1 cellular context compared by ENCODE assay signal in the genomic region with DNA sequence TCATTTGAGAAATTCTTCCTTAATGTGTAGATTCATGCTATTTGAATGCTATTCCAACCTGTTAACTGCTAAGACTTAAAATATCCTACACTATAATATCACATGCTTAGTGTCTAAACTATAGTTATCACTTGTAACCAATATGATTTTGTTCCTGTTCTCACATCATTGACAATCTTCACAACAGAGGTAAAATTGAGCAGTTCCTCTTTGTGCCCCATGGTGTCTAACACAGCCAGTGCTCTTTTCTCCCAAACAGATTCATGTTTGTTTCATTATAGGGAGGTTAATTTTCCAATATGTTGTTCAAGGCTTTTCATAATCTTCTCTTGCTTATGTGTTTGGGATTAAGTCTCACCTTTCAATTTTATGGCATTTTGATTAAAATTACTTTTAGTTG.
TF ChIP-seq lines count a peak whose summit lies in the region.

No MANE protein-coding gene starts in this region.

TF ChIP-seq in GM23338, 12 proteins besides CTCF, POLR2A, EP300 and RAD21 (continued from another document):
- TF ChIP-seq, protein P1, sequence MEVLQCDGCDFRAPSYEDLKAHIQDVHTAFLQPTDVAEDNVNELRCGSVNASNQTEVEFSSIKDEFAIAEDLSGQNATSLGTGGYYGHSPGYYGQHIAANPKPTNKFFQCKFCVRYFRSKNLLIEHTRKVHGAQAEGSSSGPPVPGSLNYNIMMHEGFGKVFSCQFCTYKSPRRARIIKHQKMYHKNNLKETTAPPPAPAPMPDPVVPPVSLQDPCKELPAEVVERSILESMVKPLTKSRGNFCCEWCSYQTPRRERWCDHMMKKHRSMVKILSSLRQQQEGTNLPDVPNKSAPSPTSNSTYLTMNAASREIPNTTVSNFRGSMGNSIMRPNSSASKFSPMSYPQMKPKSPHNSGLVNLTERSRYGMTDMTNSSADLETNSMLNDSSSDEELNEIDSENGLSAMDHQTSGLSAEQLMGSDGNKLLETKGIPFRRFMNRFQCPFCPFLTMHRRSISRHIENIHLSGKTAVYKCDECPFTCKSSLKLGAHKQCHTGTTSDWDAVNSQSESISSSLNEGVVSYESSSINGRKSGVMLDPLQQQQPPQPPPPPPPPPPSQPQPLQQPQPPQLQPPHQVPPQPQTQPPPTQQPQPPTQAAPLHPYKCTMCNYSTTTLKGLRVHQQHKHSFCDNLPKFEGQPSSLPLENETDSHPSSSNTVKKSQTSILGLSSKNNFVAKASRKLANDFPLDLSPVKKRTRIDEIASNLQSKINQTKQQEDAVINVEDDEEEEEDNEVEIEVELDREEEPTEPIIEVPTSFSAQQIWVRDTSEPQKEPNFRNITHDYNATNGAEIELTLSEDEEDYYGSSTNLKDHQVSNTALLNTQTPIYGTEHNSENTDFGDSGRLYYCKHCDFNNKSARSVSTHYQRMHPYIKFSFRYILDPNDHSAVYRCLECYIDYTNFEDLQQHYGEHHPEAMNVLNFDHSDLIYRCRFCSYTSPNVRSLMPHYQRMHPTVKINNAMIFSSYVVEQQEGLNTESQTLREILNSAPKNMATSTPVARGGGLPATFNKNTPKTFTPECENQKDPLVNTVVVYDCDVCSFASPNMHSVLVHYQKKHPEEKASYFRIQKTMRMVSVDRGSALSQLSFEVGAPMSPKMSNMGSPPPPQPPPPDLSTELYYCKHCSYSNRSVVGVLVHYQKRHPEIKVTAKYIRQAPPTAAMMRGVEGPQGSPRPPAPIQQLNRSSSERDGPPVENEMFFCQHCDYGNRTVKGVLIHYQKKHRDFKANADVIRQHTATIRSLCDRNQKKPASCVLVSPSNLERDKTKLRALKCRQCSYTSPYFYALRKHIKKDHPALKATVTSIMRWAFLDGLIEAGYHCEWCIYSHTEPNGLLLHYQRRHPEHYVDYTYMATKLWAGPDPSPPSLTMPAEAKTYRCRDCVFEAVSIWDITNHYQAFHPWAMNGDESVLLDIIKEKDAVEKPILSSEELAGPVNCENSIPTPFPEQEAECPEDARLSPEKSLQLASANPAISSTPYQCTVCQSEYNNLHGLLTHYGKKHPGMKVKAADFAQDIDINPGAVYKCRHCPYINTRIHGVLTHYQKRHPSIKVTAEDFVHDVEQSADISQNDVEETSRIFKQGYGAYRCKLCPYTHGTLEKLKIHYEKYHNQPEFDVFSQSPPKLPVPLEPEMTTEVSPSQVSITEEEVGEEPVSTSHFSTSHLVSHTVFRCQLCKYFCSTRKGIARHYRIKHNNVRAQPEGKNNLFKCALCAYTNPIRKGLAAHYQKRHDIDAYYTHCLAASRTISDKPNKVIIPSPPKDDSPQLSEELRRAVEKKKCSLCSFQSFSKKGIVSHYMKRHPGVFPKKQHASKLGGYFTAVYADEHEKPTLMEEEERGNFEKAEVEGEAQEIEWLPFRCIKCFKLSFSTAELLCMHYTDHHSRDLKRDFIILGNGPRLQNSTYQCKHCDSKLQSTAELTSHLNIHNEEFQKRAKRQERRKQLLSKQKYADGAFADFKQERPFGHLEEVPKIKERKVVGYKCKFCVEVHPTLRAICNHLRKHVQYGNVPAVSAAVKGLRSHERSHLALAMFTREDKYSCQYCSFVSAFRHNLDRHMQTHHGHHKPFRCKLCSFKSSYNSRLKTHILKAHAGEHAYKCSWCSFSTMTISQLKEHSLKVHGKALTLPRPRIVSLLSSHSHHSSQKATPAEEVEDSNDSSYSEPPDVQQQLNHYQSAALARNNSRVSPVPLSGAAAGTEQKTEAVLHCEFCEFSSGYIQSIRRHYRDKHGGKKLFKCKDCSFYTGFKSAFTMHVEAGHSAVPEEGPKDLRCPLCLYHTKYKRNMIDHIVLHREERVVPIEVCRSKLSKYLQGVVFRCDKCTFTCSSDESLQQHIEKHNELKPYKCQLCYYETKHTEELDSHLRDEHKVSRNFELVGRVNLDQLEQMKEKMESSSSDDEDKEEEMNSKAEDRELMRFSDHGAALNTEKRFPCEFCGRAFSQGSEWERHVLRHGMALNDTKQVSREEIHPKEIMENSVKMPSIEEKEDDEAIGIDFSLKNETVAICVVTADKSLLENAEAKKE (CRISPR knock-in tag; IDR thresholded peaks at IDR 0.05) = no peak
TF ChIP-seq in GM23338: peak in this region for 0.
